Comparison of ENCODE assay signal across 26 cellular contexts in genomic region chrX:30863969-30864368, GRCh38. TPM values are rescaled to one million over a fixed set of nuclear protein-coding genes. Genes with fewer than 3 reads are reported as not detected.
DNase-seq lines count a peak whose midpoint lies in the region; ATAC-seq and TF ChIP-seq lines count a peak whose summit lies in the region.
"Had no signal": no experiment of that assay in that cellular context is flagged by ENCODE, and none has a peak within 500 bp of the region (broad histone marks: within the 10 kb centered on the region; RNA-seq: fewer than 3 reads in every experiment).

No MANE protein-coding gene starts in this region.

- no peak overlapping the region for H2BK15ac ChIP-seq in mesenchymal stem cell (ENCODE audit: low read depth, poor library complexity, severe bottlenecking)

- no peak overlapping the region for H3K18ac ChIP-seq in mesenchymal stem cell (ENCODE audit: low read depth in 1 of 2, low read length in 2 of 2)

- no peaks in the 10 kb centered on the region for H3K4me1 Mint-ChIP-seq in endothelial cell (ENCODE audit: unreplicated experiment)
- H3K4me1 Mint-ChIP-seq: activated naive CD4-positive, alpha-beta T cell treated with anti-CD3 and anti-CD28 coated beads, Interleukin-2, amount 50 U/mL, for 24 hours; neural progenitor cell had no signal

- no peak overlapping the region for H4K8ac ChIP-seq in mesenchymal stem cell (ENCODE audit: low read length)

- no peaks in the 10 kb centered on the region for H3K36me3 Mint-ChIP-seq in endothelial cell (ENCODE audit: low read depth, unreplicated experiment)
- H3K36me3 Mint-ChIP-seq: neural progenitor cell had no signal

- H3K9ac ChIP-seq in BLaER1 = no peak overlapping the region
- no peak overlapping the region for H3K9ac ChIP-seq in mesenchymal stem cell (ENCODE audit: low read length)
- H3K9ac ChIP-seq: neural progenitor cell, parathyroid adenoma had no signal

- DNase-seq in foreskin fibroblast (peak; percentile 0 to 2), mesenchymal stem cell (peak; percentile 24), endothelial cell (ENCODE audit: low spot score) (no peak), AG08396 (ENCODE audit: low spot score) (no peak), amygdala (lab: John Stamatoyannopoulos, UW) (no peak)
- no peak for DNase-seq in NK-92 treated with Interleukin-12 subunit alpha and Interleukin-12 subunit beta, amount 100 ng/mL, for 24 hours (lab: John Stamatoyannopoulos, UW)
- DNase-seq: activated CD4-positive, CD25-positive, alpha-beta regulatory T cell treated with anti-CD3 and anti-CD28 coated beads, Interleukin-2, amount 50 U/mL, for 72 hours; activated CD8-positive, alpha-beta T cell treated with anti-CD3 and anti-CD28 coated beads for 36 hours; anterior cingulate cortex; C1 segment of cervical spinal cord; Calu3; colonic mucosa; islet precursor cell; mammary epithelial cell; NCI-H1105 treated with DMSO at 0.1 percent for 48 hours; NCI-H1930; NCI-H526; stimulated activated CD4-positive, alpha-beta T cell treated with anti-CD3 and anti-CD28 coated beads, Interleukin-4, amount 100 ng/mL, for 1 hour; T-helper 1 cell had no signal

- H3K27ac Mint-ChIP-seq in endothelial cell (ENCODE audit: unreplicated experiment) = no peak overlapping the region
- H3K27ac Mint-ChIP-seq: activated CD8-positive, alpha-beta T cell treated with anti-CD3 and anti-CD28 coated beads for 36 hours; activated naive CD4-positive, alpha-beta T cell treated with anti-CD3 and anti-CD28 coated beads, Interleukin-2, amount 50 U/mL, for 24 hours; activated T-helper 2 cell treated with anti-CD3 and anti-CD28 coated beads, Interferon-gamma antibody, Interleukin-2, Interleukin-4, amounts not matched to agents 10 μg/mL and 5 μg/mL and 100 μg/mL, durations not matched to agents 14 hours and 24 hours and 36 hours; neural progenitor cell had no signal

- H4K20me1 ChIP-seq in BLaER1 = no peaks in the 10 kb centered on the region

- no peaks in the 10 kb centered on the region for H3K79me1 ChIP-seq in mesenchymal stem cell (replicated peaks; ENCODE audit: low read length, poor library complexity, severe bottlenecking)

- no peak overlapping the region for H2AFZ ChIP-seq in mesenchymal stem cell (ENCODE audit: low read depth, low read length)
- H2AFZ ChIP-seq: neural progenitor cell, parathyroid adenoma had no signal

- TF ChIP-seq CTCF in foreskin fibroblast (IDR thresholded peaks at IDR 0.05; ENCODE audit: low read depth, low read length) (no peak), endothelial cell (IDR thresholded peaks at IDR 0.05; ENCODE audit: unreplicated experiment) (no peak)

- no peaks in the 10 kb centered on the region for H3K27me3 Mint-ChIP-seq in endothelial cell (ENCODE audit: unreplicated experiment)
- H3K27me3 Mint-ChIP-seq: activated CD8-positive, alpha-beta T cell treated with anti-CD3 and anti-CD28 coated beads for 36 hours; activated naive CD4-positive, alpha-beta T cell treated with anti-CD3 and anti-CD28 coated beads, Interleukin-2, amount 50 U/mL, for 24 hours; type B pancreatic cell had no signal

- H3K4me2 ChIP-seq in BLaER1 (peak overlapping the region; percentile 6; the same call in 1 of the 2 replicates), mesenchymal stem cell (ENCODE audit: low read length, poor library complexity, severe bottlenecking) (no peak overlapping the region)
- H3K4me2 ChIP-seq: neural progenitor cell had no signal

- H3K23ac ChIP-seq in mesenchymal stem cell (ENCODE audit: low read length in 2 of 2) = no peak overlapping the region

- H3K14ac ChIP-seq in mesenchymal stem cell (ENCODE audit: low read length in 2 of 2) = no peak overlapping the region

- H3K27me3 ChIP-seq in BLaER1 (no peaks in the 10 kb centered on the region), mesenchymal stem cell (ENCODE audit: control insufficient read depth in 1 of 2, insufficient read depth in 1 of 2, low read length in 2 of 2) (no peaks in the 10 kb centered on the region)
- H3K27me3 ChIP-seq: colonic mucosa, neural progenitor cell had no signal

- H3K9me3 ChIP-seq in BLaER1 (no peaks in the 10 kb centered on the region), mesenchymal stem cell (ENCODE audit: control insufficient read depth, low read length) (no peaks in the 10 kb centered on the region)
- H3K9me3 ChIP-seq: colonic mucosa had no signal

- H3K4me3 ChIP-seq in BLaER1 (no peak overlapping the region), foreskin fibroblast (ENCODE audit: low read depth in 1 of 2, low read length in 2 of 2) (no peak overlapping the region), mesenchymal stem cell (ENCODE audit: insufficient read depth in 1 of 2, low read depth in 1 of 2, low read length in 2 of 2) (no peak overlapping the region)
- H3K4me3 ChIP-seq: colonic mucosa, neural progenitor cell had no signal

- peaks cover 17% of the 10 kb centered on the region for H3K4me1 ChIP-seq in BLaER1
- H3K4me1 ChIP-seq in mesenchymal stem cell (ENCODE audit: control insufficient read depth, insufficient read depth, low read depth, low read length) = no peaks in the 10 kb centered on the region
- H3K4me1 ChIP-seq: colonic mucosa, neural progenitor cell, parathyroid adenoma had no signal

- H3K4me3 Mint-ChIP-seq in endothelial cell (ENCODE audit: unreplicated experiment) = no peak overlapping the region
- H3K4me3 Mint-ChIP-seq: activated CD8-positive, alpha-beta T cell treated with anti-CD3 and anti-CD28 coated beads for 36 hours; activated naive CD4-positive, alpha-beta T cell treated with anti-CD3 and anti-CD28 coated beads, Interleukin-2, amount 50 U/mL, for 24 hours; neural progenitor cell; type B pancreatic cell had no signal

- no peak overlapping the region for H2AK5ac ChIP-seq in mesenchymal stem cell (ENCODE audit: low read length, severe bottlenecking)

- no peak overlapping the region for H4K91ac ChIP-seq in mesenchymal stem cell (ENCODE audit: low read length)

- H3K36me3 ChIP-seq in BLaER1 = peaks cover 28% of the 10 kb centered on the region
- peaks cover 0 to 23% of the 10 kb centered on the region in 2 experiments for H3K36me3 ChIP-seq in mesenchymal stem cell (ENCODE audit: control insufficient read depth in 1 of 2, insufficient read depth in 2 of 2, low read depth in 1 of 2, low read length in 2 of 2)
- H3K36me3 ChIP-seq: colonic mucosa, neural progenitor cell had no signal

- peak; percentile 55 for ATAC-seq in HG02759 (IDR thresholded peaks at IDR 0.05; ENCODE audit: unreplicated experiment)
- ATAC-seq: activated CD8-positive, alpha-beta T cell treated with anti-CD3 and anti-CD28 coated beads for 36 hours had no signal

- no peak overlapping the region for H3K4ac ChIP-seq in mesenchymal stem cell (ENCODE audit: low read depth in 1 of 2, low read length in 2 of 2)

- no CpG with 5 or more reads among the region's 1 CpG for WGBS in mesenchymal stem cell

- H3K9me3 Mint-ChIP-seq in endothelial cell (ENCODE audit: unreplicated experiment) = no peaks in the 10 kb centered on the region
- H3K9me3 Mint-ChIP-seq: activated CD8-positive, alpha-beta T cell treated with anti-CD3 and anti-CD28 coated beads for 36 hours; activated naive CD4-positive, alpha-beta T cell treated with anti-CD3 and anti-CD28 coated beads, Interleukin-2, amount 50 U/mL, for 24 hours; activated T-helper 2 cell treated with anti-CD3 and anti-CD28 coated beads, Interferon-gamma antibody, Interleukin-2, Interleukin-4, amounts not matched to agents 10 μg/mL and 5 μg/mL and 100 μg/mL, durations not matched to agents 14 hours and 24 hours and 36 hours; neural progenitor cell; type B pancreatic cell had no signal

- no peak overlapping the region for H2BK12ac ChIP-seq in mesenchymal stem cell (ENCODE audit: low read length in 2 of 2)

- H2BK120ac ChIP-seq in mesenchymal stem cell (ENCODE audit: low read depth, low read length) = no peak overlapping the region

- H3K27ac ChIP-seq in BLaER1 (no peak overlapping the region), mesenchymal stem cell (ENCODE audit: low read length, poor library complexity, severe bottlenecking) (no peak overlapping the region)
- H3K27ac ChIP-seq: colonic mucosa, neural progenitor cell, parathyroid adenoma had no signal

- H2BK5ac ChIP-seq in mesenchymal stem cell (ENCODE audit: low read depth, low read length, poor library complexity, severe bottlenecking) = no peak overlapping the region

RNA-seq across cellular contexts. Expression of gene TAB3, which starts 25.1 kb away (rescaled TPM):
- polyA plus RNA-seq in mesenchymal stem cell (2013, experiment 1 of 2) = 9.9 TPM
- 9.2 TPM for polyA plus RNA-seq in mesenchymal stem cell (2013, experiment 2 of 2)
- 23.8 TPM for total RNA-seq in endothelial cell (ENCODE audit: unreplicated experiment)

Comparison
In these comparisons a context has a peak if more than half of its experiments do, and no peak if none do; other contexts are left out.
1. DNase-seq: peak in foreskin fibroblast (2 of 2) and mesenchymal stem cell (single experiment); none in NK-92 treated with Interleukin-12 subunit alpha and Interleukin-12 subunit beta, amount 100 ng/mL, for 24 hours (single experiment), endothelial cell (single experiment), AG08396 (single experiment) and amygdala (0 of 56).